ENCODE assay signal across 16 cellular contexts in the genomic region with DNA sequence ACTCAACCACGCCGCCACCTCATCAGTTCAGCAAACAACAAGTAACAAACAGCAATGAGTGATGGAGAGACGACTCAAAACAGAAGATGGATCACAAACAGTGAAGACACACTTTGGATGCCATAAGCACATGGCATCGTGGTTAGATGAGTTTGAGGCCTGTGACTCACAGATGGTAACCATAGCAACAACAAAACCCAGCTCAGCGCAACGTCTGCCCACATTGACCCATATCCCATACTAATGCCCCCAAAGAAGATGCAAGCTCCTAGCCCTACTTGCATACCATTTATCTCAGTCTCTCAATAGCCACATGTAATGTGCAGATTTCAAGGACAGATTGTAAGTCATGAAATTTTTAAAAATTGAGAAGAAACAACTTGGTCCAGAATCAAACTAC.
DNase-seq lines count a peak whose midpoint lies in the region; ATAC-seq lines count a peak whose summit lies in the region.
"Had no signal": no experiment of that assay in that cellular context is flagged by ENCODE, and none has a peak within 500 bp of the region (broad histone marks: within the 10 kb centered on the region; RNA-seq: fewer than 3 reads in every experiment).

No MANE protein-coding gene starts in this region.

- H3K4me2 ChIP-seq in BLaER1 treated with 17β-estradiol and CSF1 and Interleukin-3, amounts not matched to agents 10 nM and 100 nM, result peak overlapping the region; percentile 3 to 65 (median 22); a peak in 15 of 22 replicates
- no peak overlapping the region for H3K4me2 ChIP-seq in GM23248 (ENCODE audit: unreplicated experiment)
- H3K4me2 ChIP-seq: SK-N-SH had no signal

- 29 to 45% methylated on average over 6 of the region's 6 CpGs for WGBS in GM23248 (ENCODE audit: low coverage in 1 of 2, low lambda C conversion rate in 2 of 2, missing lambda C conversion rate in 2 of 2), 2 experiments

- no peaks in the 10 kb centered on the region for H3K9me2 ChIP-seq in GM23248 (ENCODE audit: insufficient read depth)
- H3K9me2 ChIP-seq: SK-N-SH had no signal

- H3K9ac ChIP-seq in BLaER1 treated with 17β-estradiol and CSF1 and Interleukin-3, amounts not matched to agents 10 nM and 100 nM, result peak overlapping the region in 4 of 11 experiments; percentile 12 to 52 (median 25); a peak in 2 of 22 replicates
- no peak overlapping the region for H3K9ac ChIP-seq in GM23248
- H3K9ac ChIP-seq: SK-N-SH had no signal

- H3K27ac ChIP-seq in BLaER1 treated with 17β-estradiol and CSF1 and Interleukin-3, amounts not matched to agents 10 nM and 100 nM, result peak overlapping the region in 9 of 11 experiments; percentile 31 to 79 (median 74); a peak in 17 of 22 replicates
- H3K27ac ChIP-seq in GM23248, result no peak overlapping the region

- no peak overlapping the region for H3K4me3 ChIP-seq in BLaER1 treated with 17β-estradiol and CSF1 and Interleukin-3, amounts not matched to agents 10 nM and 100 nM
- H3K4me3 ChIP-seq in GM23248, result no peak overlapping the region

- H3K9me3 ChIP-seq in BLaER1 treated with 17β-estradiol and CSF1 and Interleukin-3, amounts not matched to agents 10 nM and 100 nM (replicated peaks in 1 of 11), result peaks cover 8 to 22% (median 10%) of the 10 kb centered on the region in 11 experiments; a peak in 21 of 22 replicates
- no peaks in the 10 kb centered on the region for H3K9me3 ChIP-seq in GM23248 (ENCODE audit: low read depth)
- H3K9me3 ChIP-seq: SK-N-SH had no signal

- no peaks in the 10 kb centered on the region; a peak in 1 of 22 replicates for H3K36me3 ChIP-seq in BLaER1 treated with 17β-estradiol and CSF1 and Interleukin-3, amounts not matched to agents 10 nM and 100 nM
- H3K36me3 ChIP-seq in GM23248 (ENCODE audit: low read depth), result no peaks in the 10 kb centered on the region

- H2AFZ ChIP-seq in GM23248, result no peak overlapping the region

- H3F3A ChIP-seq in GM23248 (ENCODE audit: insufficient read depth), result no peaks in the 10 kb centered on the region

- DNase-seq in GM23248 (peak; percentile 20), OCI-M1 (lab: John Stamatoyannopoulos, UW) (peak; percentile 34), fibroblast of peridontal ligament (ENCODE audit: extremely low read depth) (peak; percentile 3), SW 1271 (lab: John Stamatoyannopoulos, UW) (no peak), DMS153 treated with DMSO at 0.1 percent for 48 hours (lab: John Stamatoyannopoulos, UW; ENCODE audit: unreplicated experiment) (no peak), Kasumi-1 (lab: John Stamatoyannopoulos, UW) (no peak)
- DNase-seq: DMS153, NCI-H1048, NCI-H1694, NCI-H2107, NCI-H345, NCI-H69, SK-N-SH had no signal

- no peaks in the 10 kb centered on the region for H3K27me3 ChIP-seq in BLaER1 treated with 17β-estradiol and CSF1 and Interleukin-3, amounts not matched to agents 10 nM and 100 nM
- H3K27me3 ChIP-seq in GM23248 (replicated peaks; ENCODE audit: insufficient read depth), result no peaks in the 10 kb centered on the region

- H3K4me1 ChIP-seq in BLaER1 treated with 17β-estradiol and CSF1 and Interleukin-3, amounts not matched to agents 10 nM and 100 nM, result peaks cover 6 to 40% (median 33%) of the 10 kb centered on the region in 10 experiments
- H3K4me1 ChIP-seq in GM23248 (ENCODE audit: insufficient read depth), result no peaks in the 10 kb centered on the region

- ATAC-seq in GM21390 (IDR thresholded peaks at IDR 0.05; ENCODE audit: unreplicated experiment), result no peak
- ATAC-seq: Right ventricle myocardium inferior had no signal

- in situ Hi-C loops in GM23248 (cut with MboI), result no loop called here

- H4K20me1 ChIP-seq in BLaER1 treated with 17β-estradiol and CSF1 and Interleukin-3, amounts not matched to agents 10 nM and 100 nM, result no peaks in the 10 kb centered on the region
- no peaks in the 10 kb centered on the region for H4K20me1 ChIP-seq in GM23248 (ENCODE audit: insufficient read depth)

- H3K79me2 ChIP-seq in GM23248 (ENCODE audit: insufficient read depth), result no peaks in the 10 kb centered on the region

Comparison
In these comparisons a context has a peak if more than half of its experiments do, and no peak if none do; other contexts are left out.
1. DNase-seq: peak in GM23248 (single experiment), OCI-M1 (single experiment) and fibroblast of peridontal ligament (single experiment); none in SW 1271 (0 of 2), DMS153 treated with DMSO at 0.1 percent for 48 hours (single experiment) and Kasumi-1 (0 of 2).